19 cellular contexts compared by ENCODE assay signal in the genomic region with DNA sequence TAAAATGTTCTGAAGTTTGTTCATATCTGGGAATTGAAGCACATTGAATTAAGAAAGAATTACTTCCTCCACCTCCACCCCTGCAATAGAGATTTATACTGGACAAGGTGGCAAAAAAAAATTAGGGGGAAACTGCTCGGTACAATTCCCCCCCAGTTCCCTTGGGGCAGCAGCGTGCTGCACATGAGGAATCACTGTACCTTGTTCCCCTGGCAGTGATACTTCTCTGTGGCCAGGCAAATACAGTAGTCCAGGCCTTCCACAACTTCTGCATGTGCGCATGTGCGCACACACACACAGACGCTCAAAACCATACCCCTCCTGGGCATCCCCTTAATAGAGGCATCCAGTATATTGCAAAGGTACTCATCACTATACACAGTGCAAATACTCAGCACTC.
DNase-seq lines count a peak whose midpoint lies in the region; ATAC-seq, FAIRE-seq and TF ChIP-seq lines count a peak whose summit lies in the region.
"Had no signal": no experiment of that assay in that cellular context is flagged by ENCODE, and none has a peak within 500 bp of the region (broad histone marks: within the 10 kb centered on the region; RNA-seq: fewer than 3 reads in every experiment).

No MANE protein-coding gene starts in this region.

- BruUV-seq in OCI-LY7 (replicated peaks; lab: Mats Ljungman, UMichigan) = no TSS peak

- CTCF ChIA-PET in OCI-LY7 (lab: Charles Lee; ENCODE audit: unreplicated experiment) = no interaction called here

- H3K9me3 Mint-ChIP-seq in stimulated activated naive CD8-positive, alpha-beta T cell treated with anti-CD3 and anti-CD28 coated beads, Interleukin-15, amount 100 ng/mL, for 72 hours = no peaks in the 10 kb centered on the region

- no peaks in the 10 kb centered on the region for H3K9me2 ChIP-seq in OCI-LY7 (ENCODE audit: insufficient read depth, low read length)

- H3K4me1 ChIP-seq in OCI-LY7 (ENCODE audit: insufficient read depth, low read length, poor library complexity, severe bottlenecking) (peaks cover 98% of the 10 kb centered on the region), pancreas (peaks cover 0 to 3% (median 0%) of the 10 kb centered on the region in 3 donors)
- H3K4me1 ChIP-seq: SJSA1 had no signal

- H3K27me3 ChIP-seq in layer of hippocampus (ENCODE audit: control insufficient read depth, insufficient read depth, low read length) = no peaks in the 10 kb centered on the region
- H3K27me3 ChIP-seq in pancreas = no peaks in the 10 kb centered on the region
- H3K27me3 ChIP-seq: SJSA1 had no signal

- H3K36me3 ChIP-seq in OCI-LY7 (ENCODE audit: insufficient read depth, low read length) (no peaks in the 10 kb centered on the region), pancreas (no peaks in the 10 kb centered on the region)
- H3K36me3 ChIP-seq: HAP-1, SJSA1 had no signal

- peak; percentile 9 for ATAC-seq in stimulated activated naive CD8-positive, alpha-beta T cell treated with anti-CD3 and anti-CD28 coated beads, Interleukin-15, Interleukin-2, amounts not matched to agents 100 U/mL and 50 U/mL, for 24 hours
- no peak for ATAC-seq in stimulated activated naive CD8-positive, alpha-beta T cell treated with anti-CD3 and anti-CD28 coated beads, Interleukin-15, amount 100 ng/mL, for 72 hours
- ATAC-seq in pancreas (no peak), HG02798 (IDR thresholded peaks at IDR 0.05; ENCODE audit: poor library complexity, unreplicated experiment) (no peak)
- ATAC-seq: Panc1 had no signal

- POLR2A ChIA-PET in OCI-LY7 (lab: Charles Lee) = interaction anchor here (0.6 to 5.8 kb wide), 5 partner anchors 13 to 283 kb away, joined by 3 to 48 read pairs (median 3); no protein-coding TSS in a partner anchor

- H3K4me3 ChIP-seq in OCI-LY7 (ENCODE audit: low read depth, low read length, poor library complexity, severe bottlenecking) (peak overlapping the region; percentile 62), pancreas (no peak overlapping the region)
- H3K4me3 ChIP-seq: GM23248, HAP-1, SJSA1 had no signal

- H3K27ac ChIP-seq in OCI-LY7 (ENCODE audit: low read depth, low read length, poor library complexity, severe bottlenecking) (peak overlapping the region; percentile 99), layer of hippocampus (ENCODE audit: low read depth, low read length) (peak overlapping the region; percentile 64), temporal lobe (ENCODE audit: low read depth, low read length) (peak overlapping the region; percentile 69), pancreas (no peak overlapping the region)
- H3K27ac ChIP-seq: GM23248, SJSA1 had no signal

- 88 to 97% methylated on average over 5 of the region's 5 CpGs for WGBS in pancreas, 2 donors

- no peaks in the 10 kb centered on the region for H3K27me3 Mint-ChIP-seq in stimulated activated naive CD8-positive, alpha-beta T cell treated with anti-CD3 and anti-CD28 coated beads, Interleukin-15, amount 100 ng/mL, for 72 hours

- no peaks in the 10 kb centered on the region for H4K20me1 ChIP-seq in OCI-LY7 (ENCODE audit: insufficient read depth, low read length)

- H3K4me1 Mint-ChIP-seq in stimulated activated naive CD8-positive, alpha-beta T cell treated with anti-CD3 and anti-CD28 coated beads, Interleukin-15, amount 100 ng/mL, for 72 hours = peaks cover 4% of the 10 kb centered on the region

- FAIRE-seq in pancreas (lab: Jason Lieb, UNC) = no peak
- FAIRE-seq: GM19239 had no signal

- H3K4me3 Mint-ChIP-seq in stimulated activated naive CD8-positive, alpha-beta T cell treated with anti-CD3 and anti-CD28 coated beads, Interleukin-15, amount 100 ng/mL, for 72 hours = no peak overlapping the region

- H3K27ac Mint-ChIP-seq in stimulated activated naive CD8-positive, alpha-beta T cell treated with anti-CD3 and anti-CD28 coated beads, Interleukin-15, amount 100 ng/mL, for 72 hours = no peak overlapping the region

- TF ChIP-seq CTCF in OCI-LY7 (conservative IDR thresholded peaks at IDR 0.05; ENCODE audit: low read length) = peak; percentile 65
- TF ChIP-seq CTCF in pancreas (IDR thresholded peaks at IDR 0.05) = no peak

- DNase-seq in stimulated activated naive CD8-positive, alpha-beta T cell treated with anti-CD3 and anti-CD28 coated beads, Interleukin-15, Interleukin-2, amounts not matched to agents 100 U/mL and 50 U/mL, for 24 hours = no peak
- no peak for DNase-seq in stimulated activated naive CD8-positive, alpha-beta T cell treated with anti-CD3 and anti-CD28 coated beads, Interleukin-15, amount 100 ng/mL, for 72 hours
- DNase-seq in OCI-LY7 (ENCODE audit: low spot score) (peak; percentile 64), pancreas (no peak), retina (no peak)
- DNase-seq: AML-193, GDM1, GM23248, KG1, MV-4-11, NCI-H510A treated with DMSO at 0.1 percent for 48 hours, NCI-H82 had no signal

- no peak overlapping the region; the same call in 1 of the 2 replicates for H2AFZ ChIP-seq in OCI-LY7 (ENCODE audit: low read length)
- H2AFZ ChIP-seq: GM23248 had no signal

- peaks cover 42% of the 10 kb centered on the region; the same call in 1 of the 2 replicates for H3K79me2 ChIP-seq in OCI-LY7 (ENCODE audit: insufficient read depth, low read depth, low read length)

- H3K4me2 ChIP-seq in OCI-LY7 (ENCODE audit: low read length) = peak overlapping the region; percentile 77

- H3K9me3 ChIP-seq in OCI-LY7 (ENCODE audit: low read length) (no peaks in the 10 kb centered on the region), pancreas (no peaks in the 10 kb centered on the region)
- H3K9me3 ChIP-seq: HAP-1, SJSA1 had no signal

- intact Hi-C loops in OCI-LY7 (cut with micrococcal nuclease; ENCODE audit: unreplicated experiment) (loop anchor here (5.0 kb wide), 1 partner anchor 170 kb away; a partner anchor contains a TSS), pancreas (cut with DNase I) (no loop called here)

Comparison
In these comparisons a context has a peak if more than half of its experiments do, and no peak if none do; other contexts are left out.
1. H3K27ac ChIP-seq: peak in OCI-LY7 (single experiment), layer of hippocampus (single experiment) and temporal lobe (single experiment); none in pancreas (0 of 4).